Comparison of ENCODE assay signal across 8 cellular contexts in the genomic region with DNA sequence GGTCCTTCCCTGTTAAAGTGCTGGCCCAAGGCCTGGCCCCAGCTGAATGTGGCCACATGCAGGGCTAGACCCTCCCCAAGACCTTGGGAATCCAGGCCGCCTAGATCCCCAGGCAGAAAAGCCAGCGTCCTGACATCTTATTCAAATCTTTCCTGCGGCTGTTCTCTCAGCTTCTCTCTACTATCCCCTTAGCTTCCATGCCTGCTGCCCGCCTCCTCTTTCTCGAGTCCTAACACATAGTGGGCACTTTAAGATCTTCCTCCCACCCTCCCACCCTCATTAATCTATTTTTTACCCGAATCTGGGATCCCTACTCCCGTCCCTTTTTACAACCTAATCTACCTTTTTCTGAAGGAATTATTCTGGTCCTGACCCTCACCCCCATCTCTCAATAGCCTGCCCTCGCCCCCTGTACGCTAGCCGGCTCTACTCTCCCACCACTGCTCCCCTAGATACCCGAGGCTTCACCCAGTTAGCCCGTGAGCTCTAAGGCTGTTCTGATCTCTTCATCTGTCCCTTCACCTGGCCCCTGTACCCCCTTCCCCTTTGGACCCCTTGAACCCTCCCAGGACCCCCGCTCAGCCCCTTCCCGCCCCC. TPM values are rescaled to one million over a fixed set of nuclear protein-coding genes. Genes with fewer than 3 reads are reported as not detected.
DNase-seq lines count a peak whose midpoint lies in the region; ATAC-seq and TF ChIP-seq lines count a peak whose summit lies in the region.

A gene with protein sequence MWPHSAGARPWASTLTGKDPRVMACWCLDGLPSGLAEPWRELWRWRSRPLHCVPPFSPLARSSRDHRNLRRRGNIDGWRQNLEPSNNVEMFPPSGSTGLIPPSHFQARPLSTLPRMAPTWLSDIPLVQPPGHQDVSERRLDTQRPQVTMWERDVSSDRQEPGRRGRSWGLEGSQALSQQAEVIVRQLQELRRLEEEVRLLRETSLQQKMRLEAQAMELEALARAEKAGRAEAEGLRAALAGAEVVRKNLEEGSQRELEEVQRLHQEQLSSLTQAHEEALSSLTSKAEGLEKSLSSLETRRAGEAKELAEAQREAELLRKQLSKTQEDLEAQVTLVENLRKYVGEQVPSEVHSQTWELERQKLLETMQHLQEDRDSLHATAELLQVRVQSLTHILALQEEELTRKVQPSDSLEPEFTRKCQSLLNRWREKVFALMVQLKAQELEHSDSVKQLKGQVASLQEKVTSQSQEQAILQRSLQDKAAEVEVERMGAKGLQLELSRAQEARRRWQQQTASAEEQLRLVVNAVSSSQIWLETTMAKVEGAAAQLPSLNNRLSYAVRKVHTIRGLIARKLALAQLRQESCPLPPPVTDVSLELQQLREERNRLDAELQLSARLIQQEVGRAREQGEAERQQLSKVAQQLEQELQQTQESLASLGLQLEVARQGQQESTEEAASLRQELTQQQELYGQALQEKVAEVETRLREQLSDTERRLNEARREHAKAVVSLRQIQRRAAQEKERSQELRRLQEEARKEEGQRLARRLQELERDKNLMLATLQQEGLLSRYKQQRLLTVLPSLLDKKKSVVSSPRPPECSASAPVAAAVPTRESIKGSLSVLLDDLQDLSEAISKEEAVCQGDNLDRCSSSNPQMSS (minus strand): TSS at position 260 of the 597 bp plus-strand sequence. CDS start 202 bp downstream, at position 58.

- peak within 1 kb of the TSS; percentile 99 for H3K4me2 ChIP-seq in OCI-LY7 (ENCODE audit: low read length)

- H3K9me3 Mint-ChIP-seq in natural killer cell = no peaks in the 10 kb centered on the region

- DNase-seq in OCI-LY7 (ENCODE audit: low spot score) (no peak), epithelial cell of esophagus (ENCODE audit: low read depth) (no peak), natural killer cell (no peak), NCI-H774 (lab: John Stamatoyannopoulos, UW) (no peak), MV-4-11 (lab: John Stamatoyannopoulos, UW) (no peak)

- no peaks in the 10 kb centered on the region for H3K27me3 Mint-ChIP-seq in natural killer cell (ENCODE audit: low read depth in 2 of 2)

- peak within 1 kb of the TSS; percentile 70; the same call in 1 of the 2 replicates for H2AFZ ChIP-seq in OCI-LY7 (ENCODE audit: low read length)

- H3K36me3 Mint-ChIP-seq in natural killer cell = no peaks in the 10 kb centered on the region

- peaks cover 25 to 26% of the 10 kb centered on the region in 2 donors for H3K4me1 Mint-ChIP-seq in natural killer cell

- peaks cover 36% of the 10 kb centered on the region for H3K36me3 ChIP-seq in OCI-LY7 (ENCODE audit: insufficient read depth, low read length)

- peak within 1 kb of the TSS; percentile 98 for H3K4me3 Mint-ChIP-seq in natural killer cell

- peak; percentile 13 for ATAC-seq in GM19351 (IDR thresholded peaks at IDR 0.05; ENCODE audit: unreplicated experiment)
- ATAC-seq in natural killer cell = peak in 2 of 3 donors; percentile 7 to 18
- no peak for ATAC-seq in HG02759 (IDR thresholded peaks at IDR 0.05; ENCODE audit: unreplicated experiment)
- no peak for ATAC-seq in HG02973 (IDR thresholded peaks at IDR 0.05; ENCODE audit: unreplicated experiment)

- H4K20me1 ChIP-seq in OCI-LY7 (ENCODE audit: insufficient read depth, low read length) = no peaks in the 10 kb centered on the region

- POLR2A ChIA-PET in OCI-LY7 (lab: Charles Lee) = interaction anchor here (1.1 to 1.6 kb wide), 5 partner anchors 9 to 40 kb away, joined by 4 to 6 read pairs (median 4); no protein-coding TSS in a partner anchor

- no TSS peak for BruUV-seq in OCI-LY7 (replicated peaks; lab: Mats Ljungman, UMichigan)

- H3K4me3 ChIP-seq in OCI-LY7 (ENCODE audit: low read depth, low read length, poor library complexity, severe bottlenecking) (peak within 1 kb of the TSS; percentile 88), epithelial cell of esophagus (ENCODE audit: low read length) (peak within 1 kb of the TSS; percentile 84)

- no peaks in the 10 kb centered on the region for H3K9me2 ChIP-seq in OCI-LY7 (ENCODE audit: insufficient read depth, low read length)

- intact Hi-C loops in OCI-LY7 (cut with micrococcal nuclease; ENCODE audit: unreplicated experiment) = loop anchor here (1.0 kb wide), 1 partner anchor 33 kb away; no protein-coding TSS in a partner anchor
- intact Hi-C loops in natural killer cell (cut with micrococcal nuclease) = loop anchor here (2.0 kb wide), 1 partner anchor 39 kb away; no protein-coding TSS in a partner anchor

- H3K27ac Mint-ChIP-seq in natural killer cell = peak within 1 kb of the TSS; percentile 85 to 87

- peaks cover 17% of the 10 kb centered on the region for H3K4me1 ChIP-seq in OCI-LY7 (ENCODE audit: insufficient read depth, low read length, poor library complexity, severe bottlenecking)

- H3K79me2 ChIP-seq in OCI-LY7 (ENCODE audit: insufficient read depth, low read depth, low read length) = peaks cover 17% of the 10 kb centered on the region; the same call in 1 of the 2 replicates

- peak within 1 kb of the TSS; percentile 60 for H3K27ac ChIP-seq in OCI-LY7 (ENCODE audit: low read depth, low read length, poor library complexity, severe bottlenecking)

- no peak for TF ChIP-seq CTCF in OCI-LY7 (conservative IDR thresholded peaks at IDR 0.05; ENCODE audit: low read length)
- TF ChIP-seq CTCF in epithelial cell of esophagus (IDR thresholded peaks at IDR 0.05; ENCODE audit: insufficient read depth, low read depth, low read length, missing control alignments) = no peak
- no peak for TF ChIP-seq CTCF in natural killer cell (IDR thresholded peaks at IDR 0.05)

- H3K9me3 ChIP-seq in OCI-LY7 (ENCODE audit: low read length) = no peaks in the 10 kb centered on the region

- CTCF ChIA-PET in OCI-LY7 (lab: Charles Lee; ENCODE audit: unreplicated experiment) = interaction anchor here (0.5 kb wide), 1 partner anchor 287 kb away, joined by 3 read pairs; no protein-coding TSS in a partner anchor

RNA-seq across cellular contexts. Expression of the gene that starts here (rescaled TPM):
- total RNA-seq in OCI-LY7 (2014; rRNA removed; shearing (Covaris generic)) = 23.9 and 33.0 TPM in 2 replicates
- total RNA-seq in OCI-LY7 (2022) (31.5 and 33.0 TPM in 2 replicates), natural killer cell (10 to 100 TPM; 13.0 to 20.7 (median 16.9) TPM)

Comparison
In these comparisons a context has a peak if more than half of its experiments do, and no peak if none do; other contexts are left out.
1. ATAC-seq: peak in GM19351 (single experiment) and natural killer cell (2 of 3); none in HG02759 (single experiment) and HG02973 (single experiment).